Comparison of ENCODE assay signal across 15 cellular contexts in genomic region chr1:229208481-229208880, GRCh38.
"Had no signal": no experiment of that assay in that cellular context is flagged by ENCODE, and none has a peak within 500 bp of the region (broad histone marks: within the 10 kb centered on the region; RNA-seq: fewer than 3 reads in every experiment).

No MANE protein-coding gene starts in this region.

- H3K9me3 ChIP-seq: ascending aorta, psoas muscle, right lobe of liver, upper lobe of right lung had no signal

- H3K27ac ChIP-seq: ascending aorta, cardiac muscle cell, psoas muscle, right lobe of liver, upper lobe of right lung had no signal

- H3K4me1 ChIP-seq: right lobe of liver, upper lobe of right lung had no signal

- H3K4me3 ChIP-seq: ascending aorta, cardiac muscle cell, psoas muscle, right lobe of liver, upper lobe of right lung had no signal

- DNase-seq: activated CD4-positive, alpha-beta memory T cell treated with anti-CD3 and anti-CD28 coated beads for 36 hours; activated CD4-positive, CD25-positive, alpha-beta regulatory T cell treated with anti-CD3 and anti-CD28 coated beads, Interleukin-2, amount 50 U/mL, for 72 hours; activated gamma-delta T cell treated with Interleukin-2 at 50 U/mL for 16 hours; activated T-cell treated with anti-CD3 and anti-CD28 coated beads, Interleukin-2, amount 50 U/mL, for 48 hours; mammary epithelial cell; nucleus accumbens; psoas muscle; right lobe of liver; stimulated activated CD4-positive, alpha-beta T cell treated with anti-CD3 and anti-CD28 coated beads, Interleukin-2, amount 100 ng/mL, for 24 hours; stimulated activated naive B cell treated with anti-CD40 and anti-IgM and Interleukin-4, amounts not matched to agents 10 μg/mL and 1 μg/mL and 100 μg/mL, for 72 hours; substantia nigra; upper lobe of right lung had no signal

- H3K36me3 ChIP-seq: ascending aorta, cardiac muscle cell, right lobe of liver, upper lobe of right lung had no signal

- ATAC-seq: natural killer cell treated with Interleukin-12 subunit alpha and Interleukin-12 subunit beta and Interleukin-15 and Interleukin-18, amount 100 ng/mL, for 72 hours; psoas muscle; stimulated activated naive B cell treated with anti-CD40 and anti-IgM and Interleukin-4, amounts not matched to agents 10 μg/mL and 1 μg/mL and 100 μg/mL, for 72 hours had no signal

- H3K27me3 ChIP-seq: ascending aorta, cardiac muscle cell, right lobe of liver, upper lobe of right lung had no signal
